Comparison of ENCODE assay signal across 9 cellular contexts in the genomic region with DNA sequence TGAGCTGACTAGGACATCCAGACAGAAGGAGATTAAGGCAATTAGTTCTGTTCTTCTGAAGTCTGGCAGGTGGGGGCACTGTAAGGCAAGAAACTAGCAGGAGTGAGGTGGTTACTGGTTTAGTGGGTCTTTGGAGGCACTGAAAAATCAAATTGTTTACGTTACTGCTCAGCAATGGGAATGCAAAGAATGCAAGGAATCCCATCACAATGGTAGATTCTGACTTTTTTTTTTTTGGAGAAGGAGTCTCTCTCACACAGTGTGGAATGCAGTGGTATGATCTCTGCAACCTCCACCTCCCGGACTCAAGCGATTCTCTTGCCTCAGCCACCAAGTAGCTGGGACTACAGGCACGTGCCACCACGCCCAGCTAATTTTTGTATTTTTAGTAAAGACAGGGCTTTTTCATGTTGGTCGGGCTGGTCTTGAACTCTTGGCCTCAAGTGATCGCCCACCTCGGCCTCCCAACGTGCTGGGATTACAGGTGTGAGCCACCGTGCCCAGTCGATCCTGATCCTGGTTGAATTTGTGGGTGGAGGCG. TPM values are rescaled to one million over a fixed set of nuclear protein-coding genes. Genes with fewer than 3 reads are reported as not detected.
DNase-seq lines count a peak whose midpoint lies in the region; ATAC-seq and TF ChIP-seq lines count a peak whose summit lies in the region.
"Had no signal": no experiment of that assay in that cellular context is flagged by ENCODE, and none has a peak within 500 bp of the region (broad histone marks: within the 10 kb centered on the region; RNA-seq: fewer than 3 reads in every experiment).

No MANE protein-coding gene starts in this region.

- TF ChIP-seq CTCF in fibroblast of lung (conservative IDR thresholded peaks at IDR 0.05 in 1 of 2, IDR thresholded peaks at IDR 0.05 in 1 of 2; ENCODE audit: low read depth in 1 of 2, low read length in 2 of 2), result peak; percentile 54

- DNase-seq in H4 (ENCODE audit: low spot score), result peak; percentile 84
- DNase-seq in OCI-M1 (lab: John Stamatoyannopoulos, UW), result peak; percentile 7
- DNase-seq in fibroblast of lung (ENCODE audit: low read depth in 2 of 2), result peak; percentile 88 to 97
- peak; percentile 42 for DNase-seq in posterior vena cava (ENCODE audit: low spot score)
- DNase-seq in stimulated activated naive CD8-positive, alpha-beta T cell treated with anti-CD3 and anti-CD28 coated beads, Interleukin-15, Interleukin-2, amounts not matched to agents 100 U/mL and 50 U/mL, for 24 hours, result no peak
- DNase-seq in stimulated activated naive CD4-positive, alpha-beta T cell (lab: John Stamatoyannopoulos, UW), result no peak
- DNase-seq: hypothalamus had no signal

- H3K4me2 ChIP-seq in fibroblast of lung (ENCODE audit: extremely low read depth, insufficient read depth, low read length), result no peak overlapping the region

- peak overlapping the region; percentile 64 for H3K27ac ChIP-seq in fibroblast of lung (ENCODE audit: insufficient read depth, low read length)

- no peak overlapping the region for H2AFZ ChIP-seq in fibroblast of lung (ENCODE audit: low read length)

- H3K4me1 ChIP-seq in fibroblast of lung (ENCODE audit: control insufficient read depth, extremely low read depth, insufficient read depth, low read length), result peaks cover 10% of the 10 kb centered on the region

- intact Hi-C loops in posterior vena cava (cut with DNase I), result loop anchor here in 1 of 2 donors (10.0 kb wide), 1 partner anchor 74 kb away; no protein-coding TSS in a partner anchor

- H3K9ac ChIP-seq in fibroblast of lung (ENCODE audit: insufficient read depth, low read length), result no peak overlapping the region

- H3K4me3 ChIP-seq in fibroblast of lung (replicated peaks in 1 of 4; ENCODE audit: control extremely low read depth in 1 of 4, insufficient read depth in 1 of 4, low read depth in 3 of 4, low read length in 4 of 4), result no peak overlapping the region

- ATAC-seq in HG03159 (IDR thresholded peaks at IDR 0.05; ENCODE audit: unreplicated experiment), result no peak
- no peak for ATAC-seq in GM18907 (IDR thresholded peaks at IDR 0.05; ENCODE audit: unreplicated experiment)
- no peak for ATAC-seq in stimulated activated naive CD8-positive, alpha-beta T cell treated with anti-CD3 and anti-CD28 coated beads, Interleukin-15, Interleukin-2, amounts not matched to agents 100 U/mL and 50 U/mL, for 24 hours

- no peaks in the 10 kb centered on the region for H3K79me2 ChIP-seq in fibroblast of lung (ENCODE audit: control insufficient read depth, insufficient read depth, low read length)

- no peaks in the 10 kb centered on the region for H3K9me3 ChIP-seq in fibroblast of lung (ENCODE audit: control insufficient read depth, insufficient read depth, low read depth, low read length)

- H3K36me3 ChIP-seq in fibroblast of lung (ENCODE audit: control insufficient read depth, insufficient read depth, low read length), result no peaks in the 10 kb centered on the region

- no peaks in the 10 kb centered on the region for H4K20me1 ChIP-seq in fibroblast of lung (ENCODE audit: control insufficient read depth, extremely low read depth, insufficient read depth, low read length)

- no peaks in the 10 kb centered on the region for H3K27me3 ChIP-seq in fibroblast of lung (ENCODE audit: control insufficient read depth, insufficient read depth, low read length)

RNA-seq across cellular contexts. Expression of gene FAM107A, which starts 16.4 kb away (rescaled TPM):
- not detected in 2 replicates for total RNA-seq in H4 (2014; rRNA removed; shearing (Covaris generic))
- under 0.01 TPM in 2 replicates for total RNA-seq in fibroblast of lung
- polyA plus RNA-seq in fibroblast of lung, result 0.02 and 0.16 TPM in 2 replicates
- 0.05 and 0.12 TPM in 2 replicates for polyA plus RNA-seq in fibroblast of lung (2012)
- 0.20 TPM in 1 of 2 replicates, not detected in the other for polyA minus RNA-seq in fibroblast of lung (ENCODE audit: low replicate concordance)
- 10 to 100 TPM; 22.9 to 38.7 TPM for total RNA-seq in posterior vena cava

RNA-seq across cellular contexts. Expression of gene ACOX2, which starts 23.9 kb away (rescaled TPM):
- 3.8 and 5.7 TPM in 2 replicates for total RNA-seq in H4 (2014; rRNA removed; shearing (Covaris generic))
- total RNA-seq in fibroblast of lung (17.7 and 20.5 TPM in 2 replicates), posterior vena cava (10 to 100 TPM; 11.9 to 20.6 TPM)
- 14.6 and 19.0 TPM in 2 replicates for polyA plus RNA-seq in fibroblast of lung
- polyA plus RNA-seq in fibroblast of lung (2012), result 11.6 and 18.8 TPM in 2 replicates
- 39.8 and 51.4 TPM in 2 replicates for polyA minus RNA-seq in fibroblast of lung (ENCODE audit: low replicate concordance)

Comparison
In these comparisons a context has a peak if more than half of its experiments do, and no peak if none do; other contexts are left out.
1. DNase-seq: peak in H4 (single experiment), OCI-M1 (single experiment), fibroblast of lung (2 of 2) and posterior vena cava (single experiment); none in stimulated activated naive CD8-positive, alpha-beta T cell treated with anti-CD3 and anti-CD28 coated beads, Interleukin-15, Interleukin-2, amounts not matched to agents 100 U/mL and 50 U/mL, for 24 hours (single experiment) and stimulated activated naive CD4-positive, alpha-beta T cell (0 of 6).
2. RNA of gene FAM107A, which starts 16.4 kb away (total RNA-seq): 22.9 to 38.7 TPM in posterior vena cava; not detected in H4 and under 0.01 TPM in fibroblast of lung; every median in the first group is over 10 times any median in the second.